In the genomic region with DNA sequence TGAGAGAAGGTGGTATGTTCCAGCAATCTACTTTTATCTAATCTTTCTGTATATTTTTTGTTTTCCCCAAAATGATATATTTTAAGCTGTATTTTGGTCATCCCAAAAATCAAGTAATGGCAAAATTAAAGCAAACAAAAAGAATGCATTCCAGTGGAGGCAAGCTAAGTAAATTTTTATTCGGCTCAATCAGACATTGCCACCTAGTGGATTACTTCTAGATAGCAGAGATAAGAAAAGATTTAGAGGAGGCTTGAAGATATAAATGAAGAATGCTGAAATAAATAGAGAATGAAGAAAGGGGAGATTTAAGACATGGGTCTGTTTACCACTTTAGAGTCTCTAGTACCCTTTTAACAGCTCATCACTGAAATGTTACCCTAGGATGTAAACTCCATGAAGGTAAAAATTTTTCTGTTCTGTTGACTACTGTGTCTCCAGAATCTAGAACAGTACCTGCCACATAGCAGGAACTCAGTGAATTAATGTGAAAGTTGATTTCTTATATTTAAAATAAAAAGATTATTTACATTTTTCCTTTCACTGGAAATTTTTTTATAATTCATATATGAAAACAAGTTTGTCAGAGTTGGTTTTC, we compare ENCODE assay signal across 8 cellular contexts.
A peak's percentile ranks its signal among the peaks of the same experiment; 100 is the strongest.
DNase-seq lines count a peak whose midpoint lies in the region; ATAC-seq, FAIRE-seq and TF ChIP-seq lines count a peak whose summit lies in the region.

No MANE protein-coding gene starts in this region.

- CTCF ChIA-PET in HCT116 (lab: Charles Lee) (interaction anchor here (0.6 to 3.6 kb wide), 15 partner anchors 8 to 175 kb away, joined by 3 to 35 read pairs (median 5); no protein-coding TSS in a partner anchor), H1 (lab: Charles Lee; ENCODE audit: partially characterized antibody) (interaction anchor here (0.6 to 6.2 kb wide), 61 partner anchors 10 to 610 kb away, joined by 3 to 93 read pairs (median 4); no protein-coding TSS in a partner anchor)

- no TSS peak for BruUV-seq in HCT116 (replicated peaks; lab: Mats Ljungman, UMichigan)

- H2AK5ac ChIP-seq in H1 (ENCODE audit: low read depth, low read length), result no peak overlapping the region

- no peaks in the 10 kb centered on the region for H3K27me3 ChIP-seq in HCT116 (ENCODE audit: insufficient read depth, low read length)
- H3K27me3 ChIP-seq in H1 (replicated peaks in 1 of 4; ENCODE audit: control insufficient read depth in 3 of 4, extremely low read depth in 1 of 4, insufficient read depth in 3 of 4, low read length in 3 of 4), result no peaks in the 10 kb centered on the region

- H2BK5ac ChIP-seq in H1 (ENCODE audit: low read depth, low read length), result no peak overlapping the region

- DNase-seq in DMS153 treated with DMSO at 0.1 percent for 48 hours (lab: John Stamatoyannopoulos, UW; ENCODE audit: unreplicated experiment) (peak; percentile 54), HCT116 (ENCODE audit: low read depth, low spot score) (peak; percentile 31), NCI-H82 treated with DMSO at 0.1 percent for 48 hours (lab: John Stamatoyannopoulos, UW; ENCODE audit: unreplicated experiment) (peak; percentile 51), H1 (ENCODE audit: low read depth in 1 of 2, low spot score in 2 of 2) (no peak), neural crest cell (ENCODE audit: low read depth, low spot score) (no peak), lower leg skin (ENCODE audit: low spot score in 2 of 2) (no peak)

- FAIRE-seq in H1 (lab: Jason Lieb, UNC), result peak; percentile 62

- H3K9me3 ChIP-seq in HCT116 (ENCODE audit: control insufficient read depth in 1 of 2, insufficient read depth in 1 of 2, low read depth in 1 of 2, low read length in 2 of 2), result no peaks in the 10 kb centered on the region
- H3K9me3 ChIP-seq in H1 (ENCODE audit: insufficient read depth in 2 of 2, low read depth in 1 of 2, low read length in 1 of 2), result no peaks in the 10 kb centered on the region

- no peak overlapping the region for H4K91ac ChIP-seq in H1 (replicated peaks; ENCODE audit: insufficient read length, low read length)

- H3K4me2 ChIP-seq in HCT116 (ENCODE audit: low read length) (no peak overlapping the region), H1 (ENCODE audit: insufficient read depth in 1 of 2, low read depth in 2 of 2, low read length in 2 of 2) (no peak overlapping the region)

- POLR2A ChIA-PET in HCT116 (lab: Charles Lee) (no interaction called here), H1 (lab: Charles Lee; ENCODE audit: partially characterized antibody) (interaction anchor here (1.4 kb wide), 1 partner anchor 84 kb away, joined by 3 read pairs; no protein-coding TSS in a partner anchor)

- H3K9ac ChIP-seq in HCT116 (ENCODE audit: low read length), result no peak overlapping the region
- H3K9ac ChIP-seq in H1 (replicated peaks in 1 of 4; ENCODE audit: extremely low read depth in 1 of 4, low read depth in 3 of 4, low read length in 3 of 4), result no peak overlapping the region

- no peak overlapping the region for H2BK20ac ChIP-seq in H1 (ENCODE audit: low read length)

- no peak overlapping the region for H3K56ac ChIP-seq in H1 (replicated peaks; ENCODE audit: insufficient read length, low read depth, low read length)

- H3K23me2 ChIP-seq in H1 (ENCODE audit: low read depth, low read length), result no peaks in the 10 kb centered on the region

- no peak overlapping the region for H4K8ac ChIP-seq in H1 (ENCODE audit: extremely low read depth, insufficient read depth, low read length)

- peak; percentile 81 for TF ChIP-seq RAD21 in HCT116 (IDR thresholded peaks at IDR 0.05; ENCODE audit: low read depth)
- TF ChIP-seq RAD21 in H1 (IDR thresholded peaks at IDR 0.05 in 1 of 2, conservative IDR thresholded peaks at IDR 0.05 in 1 of 2; ENCODE audit: low read depth in 2 of 2, low read length in 2 of 2), result peak; percentile 84 to 88

- RAD21 ChIA-PET in HCT116 (lab: Charles Lee; ENCODE audit: low non-redundant PET in 1 of 2, low total read pairs in 2 of 2, uncharacterized antibody in 2 of 2, unreplicated experiment in 2 of 2), result interaction anchor here (0.9 to 1.0 kb wide), 3 partner anchors 84 to 173 kb away, joined by 3 to 5 read pairs (median 4); no protein-coding TSS in a partner anchor

- H3K4me3 Mint-ChIP-seq in neural crest cell, result no peak overlapping the region

- H2BK120ac ChIP-seq in H1 (replicated peaks; ENCODE audit: low read depth, low read length), result no peak overlapping the region

- peak overlapping the region; percentile 88 for H4K5ac ChIP-seq in H1 (ENCODE audit: insufficient read length, low read depth, low read length)

- H3K4me3 ChIP-seq in HCT116 (replicated peaks in 1 of 2; ENCODE audit: low read depth in 1 of 2, low read length in 2 of 2) (no peak overlapping the region), H1 (ENCODE audit: extremely low read depth in 1 of 4, insufficient read depth in 2 of 4, low read depth in 3 of 4, low read length in 4 of 4) (no peak overlapping the region), lower leg skin (ENCODE audit: low read depth, poor library complexity, severe bottlenecking) (no peak overlapping the region)

- no peak overlapping the region for H3K18ac ChIP-seq in H1 (ENCODE audit: extremely low read depth, low read length)

- no peaks in the 10 kb centered on the region for H3K9me2 ChIP-seq in HCT116 (ENCODE audit: insufficient read depth)

- H4K20me1 ChIP-seq in HCT116 (ENCODE audit: insufficient read depth) (no peaks in the 10 kb centered on the region), H1 (replicated peaks in 1 of 2; ENCODE audit: control insufficient read depth in 1 of 2, insufficient read depth in 2 of 2, low read length in 2 of 2) (no peaks in the 10 kb centered on the region)

- H3K27ac ChIP-seq in HCT116 (ENCODE audit: low read depth, low read length) (no peak overlapping the region), H1 (ENCODE audit: low read depth, low read length) (no peak overlapping the region)

- H3K27ac Mint-ChIP-seq in neural crest cell (ENCODE audit: unreplicated experiment), result no peak overlapping the region

- H3K36me3 ChIP-seq in HCT116 (ENCODE audit: control insufficient read depth in 1 of 2, insufficient read depth in 2 of 2, low read length in 2 of 2) (no peaks in the 10 kb centered on the region), H1 (ENCODE audit: control insufficient read depth in 2 of 4, insufficient read depth in 4 of 4, low read length in 3 of 4) (no peaks in the 10 kb centered on the region)

- no peak overlapping the region for H2BK12ac ChIP-seq in H1 (ENCODE audit: low read depth, low read length)

- H3K79me1 ChIP-seq in H1 (ENCODE audit: low read depth, low read length), result no peaks in the 10 kb centered on the region

- TF ChIP-seq POLR2A in HCT116 (IDR thresholded peaks at IDR 0.05; ENCODE audit: borderline replicate concordance, extremely low read depth, insufficient read depth, insufficient read length) (no peak), H1 (IDR thresholded peaks at IDR 0.05; ENCODE audit: control extremely low read depth in 1 of 2, low read depth in 2 of 2, low read length in 2 of 2) (no peak), lower leg skin (IDR thresholded peaks at IDR 0.05) (no peak)

- no peak overlapping the region for H3K14ac ChIP-seq in H1 (ENCODE audit: insufficient read length)

- no peak overlapping the region for H3K23ac ChIP-seq in H1 (ENCODE audit: insufficient read length)

- ATAC-seq in HCT116 (peak; percentile 59), HG03196 (IDR thresholded peaks at IDR 0.05; ENCODE audit: unreplicated experiment) (no peak)
- no peak for ATAC-seq in activated CD4-positive, CD25-positive, alpha-beta regulatory T cell treated with anti-CD3 and anti-CD28 coated beads, Interleukin-2, amount 50 U/mL, for 24 hours

- no peak overlapping the region for H3K4ac ChIP-seq in H1 (replicated peaks; ENCODE audit: insufficient read length, low read depth, low read length)

- H3K79me2 ChIP-seq in HCT116 (ENCODE audit: insufficient read depth, low read length) (no peaks in the 10 kb centered on the region), H1 (ENCODE audit: control insufficient read depth in 1 of 2, insufficient read depth in 2 of 2, low read length in 2 of 2) (no peaks in the 10 kb centered on the region)

- peaks cover 15% of the 10 kb centered on the region for H3K4me1 Mint-ChIP-seq in neural crest cell

- H2AFZ ChIP-seq in HCT116 (ENCODE audit: low read depth, low read length, poor library complexity, severe bottlenecking) (no peak overlapping the region), H1 (ENCODE audit: low read length) (no peak overlapping the region)

- no peaks in the 10 kb centered on the region for H3K27me3 Mint-ChIP-seq in neural crest cell (ENCODE audit: low read depth)

- intact Hi-C loops in HCT116 (cut with micrococcal nuclease), result loop anchor here (1.0 kb wide), 3 partner anchors 85 to 305 kb away; no protein-coding TSS in a partner anchor
- intact Hi-C loops in lower leg skin (cut with DNase I; ENCODE audit: low total_unique reads), result no loop called here

- H3K9me3 Mint-ChIP-seq in neural crest cell, result no peaks in the 10 kb centered on the region

- no peak for TF ChIP-seq EP300 in H1 (IDR thresholded peaks at IDR 0.05; ENCODE audit: borderline replicate concordance in 1 of 2, low read depth in 2 of 2, low read length in 2 of 2)

- WGBS in H1 (ENCODE audit: extremely low coverage in 1 of 2, insufficient coverage in 1 of 2, insufficient read length in 1 of 2, insufficient replicate concordance in 2 of 2, low coverage in 1 of 2, low lambda C conversion rate in 2 of 2, missing lambda C conversion rate in 1 of 2), 2 experiments, result 0% methylated on average over 1 of the region's 1 CpG; no CpG with 5 or more reads in 1 of the 2 experiments
- WGBS in lower leg skin, 2 donors, result 0 to 14% methylated on average over 1 of the region's 1 CpG

- no peak overlapping the region for H2BK15ac ChIP-seq in H1 (ENCODE audit: low read length)

- no peaks in the 10 kb centered on the region for H3K36me3 Mint-ChIP-seq in neural crest cell (ENCODE audit: low read depth)

- peak; percentile 72 to 88 (median 86) for TF ChIP-seq CTCF in HCT116 (IDR thresholded peaks at IDR 0.05 in 2 of 3, conservative IDR thresholded peaks at IDR 0.05 in 1 of 3; ENCODE audit: borderline replicate concordance in 1 of 3, insufficient read depth in 1 of 3, low read depth in 2 of 3, low read length in 2 of 3)
- TF ChIP-seq CTCF in H1 (IDR thresholded peaks at IDR 0.05; ENCODE audit: control extremely low read depth in 1 of 3, insufficient read depth in 1 of 3, low read depth in 1 of 3, low read length in 3 of 3), result peak in 2 of 3 experiments; percentile 53 to 63; a peak in 2 of 4 replicates
- TF ChIP-seq CTCF in neural crest cell (conservative IDR thresholded peaks at IDR 0.05), result peak; percentile 87
- TF ChIP-seq CTCF in lower leg skin (IDR thresholded peaks at IDR 0.05), result peak in 1 of 3 donors; percentile 36

- H3K4me1 ChIP-seq in HCT116 (ENCODE audit: control insufficient read depth in 1 of 2, insufficient read depth in 2 of 2, low read length in 2 of 2), result no peaks in the 10 kb centered on the region
- H3K4me1 ChIP-seq in H1 (replicated peaks in 1 of 4; ENCODE audit: control insufficient read depth in 3 of 4, insufficient read depth in 4 of 4, low read length in 3 of 4), result peaks cover 0 to 2% (median under 1%) of the 10 kb centered on the region in 4 experiments; a peak in 1 of 7 replicates

TF ChIP-seq in H1, 55 proteins besides CTCF, POLR2A, EP300 and RAD21 (continues in another document):
- TF ChIP-seq TEAD4 (IDR thresholded peaks at IDR 0.05; ENCODE audit: low read depth, low read length), result peak; percentile 34; the same call in 1 of the 2 replicates
- no peak for TF ChIP-seq KDM1A (IDR thresholded peaks at IDR 0.05; ENCODE audit: borderline replicate concordance, low read length)
- TF ChIP-seq GABPA (IDR thresholded peaks at IDR 0.05; ENCODE audit: borderline replicate concordance, insufficient read depth, low read length), result no peak

Comparison
In these comparisons a context has a peak if more than half of its experiments do, and no peak if none do; other contexts are left out.
1. DNase-seq: peak in DMS153 treated with DMSO at 0.1 percent for 48 hours (single experiment), HCT116 (single experiment) and NCI-H82 treated with DMSO at 0.1 percent for 48 hours (single experiment); none in H1 (0 of 2), neural crest cell (single experiment) and lower leg skin (0 of 2).